Comparison of ENCODE assay signal across 15 cellular contexts in the genomic region with DNA sequence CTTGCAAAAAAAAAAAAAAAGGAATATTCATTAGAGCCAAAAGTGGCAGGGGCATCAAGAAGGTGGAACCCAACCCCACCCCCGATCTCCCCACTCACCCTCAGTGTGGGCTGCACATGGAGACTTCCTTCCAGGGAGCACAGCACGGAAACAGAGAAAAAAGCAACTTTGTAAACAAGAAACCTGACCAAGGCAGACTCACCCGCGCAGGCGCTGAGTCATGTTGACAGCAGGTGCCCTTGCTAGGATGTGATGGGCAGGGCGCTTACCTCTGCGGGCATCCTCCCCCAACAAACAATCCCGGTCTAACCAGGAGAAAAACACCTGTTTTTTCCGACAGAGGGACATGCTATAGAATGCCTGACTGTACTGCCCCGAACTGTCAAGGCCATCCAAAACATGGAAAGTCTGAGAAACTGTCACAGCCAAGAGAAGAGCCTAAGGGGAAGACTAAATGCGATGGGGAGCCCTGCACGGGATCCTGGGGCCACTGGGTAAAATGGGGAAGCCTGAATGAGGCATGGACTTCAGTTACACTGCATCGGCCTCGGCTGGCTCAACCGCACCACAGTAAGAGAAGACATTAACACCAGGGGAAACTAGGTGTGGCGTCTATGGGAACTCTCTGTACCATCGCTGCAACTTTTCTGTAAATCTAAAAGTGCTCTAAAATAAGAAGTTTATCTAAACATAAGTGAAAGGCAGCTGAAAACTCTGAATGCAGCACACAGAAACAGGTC.
DNase-seq lines count a peak whose midpoint lies in the region; ATAC-seq and TF ChIP-seq lines count a peak whose summit lies in the region.
"Had no signal": no experiment of that assay in that cellular context is flagged by ENCODE, and none has a peak within 500 bp of the region (broad histone marks: within the 10 kb centered on the region; RNA-seq: fewer than 3 reads in every experiment).

No MANE protein-coding gene starts in this region.

- H3K4me1 Mint-ChIP-seq in activated T-cell treated with anti-CD3 and anti-CD28 coated beads, Interleukin-2, amount 50 U/mL, for 72 hours (ENCODE audit: low read depth): peaks cover 7% of the 10 kb centered on the region
- H3K4me1 Mint-ChIP-seq in activated T-cell treated with anti-CD3 and anti-CD28 coated beads, Interleukin-2, amount 50 U/mL, for 4 hours (ENCODE audit: low read depth): peaks cover 5% of the 10 kb centered on the region
- peaks cover 10% of the 10 kb centered on the region for H3K4me1 Mint-ChIP-seq in activated CD4-positive, alpha-beta T cell treated with anti-CD3 and anti-CD28 coated beads, Interleukin-2, amount 10 ng/mL, durations not matched to agents 7 days and 5 days

- no peaks in the 10 kb centered on the region for H3K4me1 ChIP-seq in osteoblast (ENCODE audit: insufficient read depth, low read length)

- H3K27ac Mint-ChIP-seq in activated T-cell treated with anti-CD3 and anti-CD28 coated beads, Interleukin-2, amount 50 U/mL, for 72 hours: no peak overlapping the region
- H3K27ac Mint-ChIP-seq in activated CD4-positive, alpha-beta T cell treated with anti-CD3 and anti-CD28 coated beads, Interleukin-2, amount 10 ng/mL, durations not matched to agents 7 days and 5 days: peak overlapping the region; percentile 15
- H3K27ac Mint-ChIP-seq: nephron had no signal

- peak; percentile 23 to 27 for DNase-seq in activated T-cell treated with anti-CD3 and anti-CD28 coated beads, Interleukin-2, amount 50 U/mL, for 72 hours
- DNase-seq in activated T-cell treated with anti-CD3 and anti-CD28 coated beads, Interleukin-2, amount 50 U/mL, for 4 hours: no peak
- DNase-seq in NCI-H1105 (lab: John Stamatoyannopoulos, UW): peak; percentile 24
- peak; percentile 40 for DNase-seq in activated CD4-positive, alpha-beta T cell treated with anti-CD3 and anti-CD28 coated beads, Interleukin-2, amount 10 ng/mL, durations not matched to agents 7 days and 5 days
- peak; percentile 72 for DNase-seq in osteoblast (ENCODE audit: insufficient read length, low spot score, missing footprints)
- no peak for DNase-seq in cerebellar nuclear complex (lab: John Stamatoyannopoulos, UW)
- DNase-seq: activated CD8-positive, alpha-beta memory T cell treated with anti-CD3 and anti-CD28 coated beads, Interleukin-2, amount 50 U/mL, for 48 hours; NCI-H1930; spleen; SW 1271 had no signal

- no peak overlapping the region for H3K4me3 Mint-ChIP-seq in activated T-cell treated with anti-CD3 and anti-CD28 coated beads, Interleukin-2, amount 50 U/mL, for 72 hours
- H3K4me3 Mint-ChIP-seq in activated T-cell treated with anti-CD3 and anti-CD28 coated beads, Interleukin-2, amount 50 U/mL, for 4 hours: no peak overlapping the region
- no peak overlapping the region for H3K4me3 Mint-ChIP-seq in activated CD4-positive, alpha-beta T cell treated with anti-CD3 and anti-CD28 coated beads, Interleukin-2, amount 10 ng/mL, durations not matched to agents 7 days and 5 days
- H3K4me3 Mint-ChIP-seq: nephron had no signal

- no peak for TF ChIP-seq CTCF in osteoblast (IDR thresholded peaks at IDR 0.05; ENCODE audit: extremely low read depth, low read depth, low read length)

- H3K36me3 ChIP-seq in osteoblast (ENCODE audit: insufficient read depth, low read length): no peaks in the 10 kb centered on the region
- H3K36me3 ChIP-seq: BLaER1, cardiac muscle cell, spleen had no signal

- H4K20me1 ChIP-seq in osteoblast (ENCODE audit: insufficient read depth, low read length): no peaks in the 10 kb centered on the region
- H4K20me1 ChIP-seq: BLaER1 had no signal

- H3K36me3 Mint-ChIP-seq in activated T-cell treated with anti-CD3 and anti-CD28 coated beads, Interleukin-2, amount 50 U/mL, for 72 hours (ENCODE audit: insufficient read depth in 2 of 2): no peaks in the 10 kb centered on the region
- no peaks in the 10 kb centered on the region for H3K36me3 Mint-ChIP-seq in activated T-cell treated with anti-CD3 and anti-CD28 coated beads, Interleukin-2, amount 50 U/mL, for 4 hours (ENCODE audit: insufficient read depth)
- no peaks in the 10 kb centered on the region for H3K36me3 Mint-ChIP-seq in activated CD4-positive, alpha-beta T cell treated with anti-CD3 and anti-CD28 coated beads, Interleukin-2, amount 10 ng/mL, durations not matched to agents 7 days and 5 days (ENCODE audit: low read depth)

- no peaks in the 10 kb centered on the region for H3K79me2 ChIP-seq in osteoblast (ENCODE audit: insufficient read depth, low read length)

- CTCF ChIA-PET in activated CD4-positive, alpha-beta T cell treated with anti-CD3 and anti-CD28 coated beads, Interleukin-2, amount 10 ng/mL, durations not matched to agents 7 days and 5 days (lab: Charles Lee): no interaction called here

- no peak overlapping the region for H3K4me2 ChIP-seq in osteoblast (ENCODE audit: insufficient read depth, low read length)
- H3K4me2 ChIP-seq: BLaER1 had no signal

- H3K27me3 Mint-ChIP-seq in activated T-cell treated with anti-CD3 and anti-CD28 coated beads, Interleukin-2, amount 50 U/mL, for 72 hours (ENCODE audit: low read depth): peaks cover 26% of the 10 kb centered on the region
- H3K27me3 Mint-ChIP-seq in activated T-cell treated with anti-CD3 and anti-CD28 coated beads, Interleukin-2, amount 50 U/mL, for 4 hours (ENCODE audit: low read depth): peaks cover 48% of the 10 kb centered on the region
- H3K27me3 Mint-ChIP-seq in activated CD4-positive, alpha-beta T cell treated with anti-CD3 and anti-CD28 coated beads, Interleukin-2, amount 10 ng/mL, durations not matched to agents 7 days and 5 days: peaks cover 35% of the 10 kb centered on the region

- peaks cover 29% of the 10 kb centered on the region for H3K27me3 ChIP-seq in osteoblast (ENCODE audit: insufficient read depth, low read length)

- H3K9me3 Mint-ChIP-seq in activated T-cell treated with anti-CD3 and anti-CD28 coated beads, Interleukin-2, amount 50 U/mL, for 72 hours: no peaks in the 10 kb centered on the region
- no peaks in the 10 kb centered on the region for H3K9me3 Mint-ChIP-seq in activated T-cell treated with anti-CD3 and anti-CD28 coated beads, Interleukin-2, amount 50 U/mL, for 4 hours
- no peaks in the 10 kb centered on the region for H3K9me3 Mint-ChIP-seq in activated CD4-positive, alpha-beta T cell treated with anti-CD3 and anti-CD28 coated beads, Interleukin-2, amount 10 ng/mL, durations not matched to agents 7 days and 5 days
- H3K9me3 Mint-ChIP-seq: nephron had no signal

- POLR2A ChIA-PET in activated CD4-positive, alpha-beta T cell treated with anti-CD3 and anti-CD28 coated beads, Interleukin-2, amount 10 ng/mL, durations not matched to agents 7 days and 5 days (lab: Charles Lee): no interaction called here

- no peaks in the 10 kb centered on the region for H3K9me3 ChIP-seq in osteoblast (ENCODE audit: low read depth, low read length)

- no peak overlapping the region for H2AFZ ChIP-seq in osteoblast (ENCODE audit: low read length)

- peak; percentile 40 to 50 for ATAC-seq in activated T-cell treated with anti-CD3 and anti-CD28 coated beads, Interleukin-2, amount 50 U/mL, for 72 hours (replicated peaks in 1 of 2)
- no peak for ATAC-seq in activated T-cell treated with anti-CD3 and anti-CD28 coated beads, Interleukin-2, amount 50 U/mL, for 4 hours
- no peak for ATAC-seq in HG03139 (IDR thresholded peaks at IDR 0.05; ENCODE audit: unreplicated experiment)
- ATAC-seq in GM21515 (IDR thresholded peaks at IDR 0.05; ENCODE audit: unreplicated experiment): no peak

- H3K27ac ChIP-seq in osteoblast (ENCODE audit: low read depth, low read length): no peak overlapping the region
- H3K27ac ChIP-seq: BLaER1, cardiac muscle cell, spleen had no signal

- H3K4me3 ChIP-seq in osteoblast (ENCODE audit: insufficient read depth, low read length): no peak overlapping the region
- H3K4me3 ChIP-seq: BLaER1, cardiac muscle cell, spleen had no signal

Comparison
In these comparisons a context has a peak if more than half of its experiments do, and no peak if none do; other contexts are left out.
1. ATAC-seq: peak in activated T-cell treated with anti-CD3 and anti-CD28 coated beads, Interleukin-2, amount 50 U/mL, for 72 hours (2 of 2); none in activated T-cell treated with anti-CD3 and anti-CD28 coated beads, Interleukin-2, amount 50 U/mL, for 4 hours (0 of 2), HG03139 (single experiment) and GM21515 (single experiment).
2. DNase-seq: peak in activated T-cell treated with anti-CD3 and anti-CD28 coated beads, Interleukin-2, amount 50 U/mL, for 72 hours (2 of 2), NCI-H1105 (single experiment), activated CD4-positive, alpha-beta T cell treated with anti-CD3 and anti-CD28 coated beads, Interleukin-2, amount 10 ng/mL, durations not matched to agents 7 days and 5 days (single experiment) and osteoblast (single experiment); none in activated T-cell treated with anti-CD3 and anti-CD28 coated beads, Interleukin-2, amount 50 U/mL, for 4 hours (single experiment) and cerebellar nuclear complex (0 of 2).